In the genomic region with DNA sequence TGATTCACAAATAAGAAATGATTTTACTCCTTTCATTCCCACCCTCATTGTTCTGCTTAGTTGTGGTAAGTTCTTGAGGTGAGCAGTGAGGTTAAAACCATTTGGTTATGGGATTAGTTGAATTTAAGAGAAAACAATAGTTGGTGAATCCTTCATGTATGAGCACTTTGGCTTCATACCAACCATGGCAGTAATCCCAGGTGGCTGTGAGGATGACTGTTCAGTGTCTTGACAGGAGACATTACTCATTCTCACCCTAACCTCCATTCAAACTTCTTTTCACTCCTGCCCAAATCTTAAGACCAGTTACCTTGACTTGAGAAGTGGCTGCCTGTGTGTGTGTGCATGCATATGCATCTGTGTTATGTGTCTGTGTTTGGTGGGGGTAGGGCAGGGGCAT, we compare ENCODE assay signal across 11 cellular contexts.
A peak's percentile ranks its signal among the peaks of the same experiment; 100 is the strongest.
DNase-seq lines count a peak whose midpoint lies in the region; ATAC-seq lines count a peak whose summit lies in the region.
"Had no signal": no experiment of that assay in that cellular context is flagged by ENCODE, and none has a peak within 500 bp of the region (broad histone marks: within the 10 kb centered on the region; RNA-seq: fewer than 3 reads in every experiment).

No MANE protein-coding gene starts in this region.

- no peaks in the 10 kb centered on the region for H3K36me3 ChIP-seq in MG63

- peak; percentile 46 to 56 for ATAC-seq in activated CD4-positive, CD25-positive, alpha-beta regulatory T cell treated with anti-CD3 and anti-CD28 coated beads, Interleukin-2, amount 50 U/mL, for 24 hours
- ATAC-seq in esophagus mucosa (peak; percentile 87), HG03135 (IDR thresholded peaks at IDR 0.05; ENCODE audit: unreplicated experiment) (no peak)
- ATAC-seq in stimulated activated effector memory CD8-positive, alpha-beta T cell treated with anti-CD3 and anti-CD28 coated beads, Interleukin-12 subunit alpha, Interleukin-12 subunit beta, amount 100 ng/mL, for 72 hours: peak; percentile 91

- H3K9me3 ChIP-seq in MG63: no peaks in the 10 kb centered on the region; the same call in 1 of the 2 replicates

- H3K27ac Mint-ChIP-seq in stimulated activated effector memory CD8-positive, alpha-beta T cell treated with anti-CD3 and anti-CD28 coated beads, Interleukin-12 subunit alpha, Interleukin-12 subunit beta, amount 100 ng/mL, for 72 hours: peak overlapping the region; percentile 26

- no peak for DNase-seq in activated CD4-positive, CD25-positive, alpha-beta regulatory T cell treated with anti-CD3 and anti-CD28 coated beads, Interleukin-2, amount 50 U/mL, for 72 hours
- DNase-seq in MG63: peak; percentile 68
- no peak for DNase-seq in stimulated activated effector memory CD8-positive, alpha-beta T cell treated with anti-CD3 and anti-CD28 coated beads, Interleukin-12 subunit alpha, Interleukin-12 subunit beta, amount 100 ng/mL, for 72 hours (ENCODE audit: low spot score in 2 of 2)
- no peak for DNase-seq in NCI-H2081 (lab: John Stamatoyannopoulos, UW)
- no peak for DNase-seq in inferior parietal cortex (ENCODE audit: extremely low spot score)
- DNase-seq: activated naive CD4-positive, alpha-beta T cell treated with Interleukin-2 at 50 U/mL for 16 hours; NCI-H1436 had no signal

- H3K9me3 Mint-ChIP-seq in stimulated activated effector memory CD8-positive, alpha-beta T cell treated with anti-CD3 and anti-CD28 coated beads, Interleukin-12 subunit alpha, Interleukin-12 subunit beta, amount 100 ng/mL, for 72 hours: no peaks in the 10 kb centered on the region

- peaks cover 4% of the 10 kb centered on the region for H3K36me3 Mint-ChIP-seq in stimulated activated effector memory CD8-positive, alpha-beta T cell treated with anti-CD3 and anti-CD28 coated beads, Interleukin-12 subunit alpha, Interleukin-12 subunit beta, amount 100 ng/mL, for 72 hours

- no peak overlapping the region for H3K4me3 Mint-ChIP-seq in stimulated activated effector memory CD8-positive, alpha-beta T cell treated with anti-CD3 and anti-CD28 coated beads, Interleukin-12 subunit alpha, Interleukin-12 subunit beta, amount 100 ng/mL, for 72 hours

- no peak overlapping the region for H3K4me3 ChIP-seq in MG63
- H3K4me3 ChIP-seq: PC-9 had no signal

- H3K4me1 Mint-ChIP-seq in stimulated activated effector memory CD8-positive, alpha-beta T cell treated with anti-CD3 and anti-CD28 coated beads, Interleukin-12 subunit alpha, Interleukin-12 subunit beta, amount 100 ng/mL, for 72 hours: peaks cover 29% of the 10 kb centered on the region

- no peaks in the 10 kb centered on the region for H3K27me3 ChIP-seq in MG63
